In the genomic region with DNA sequence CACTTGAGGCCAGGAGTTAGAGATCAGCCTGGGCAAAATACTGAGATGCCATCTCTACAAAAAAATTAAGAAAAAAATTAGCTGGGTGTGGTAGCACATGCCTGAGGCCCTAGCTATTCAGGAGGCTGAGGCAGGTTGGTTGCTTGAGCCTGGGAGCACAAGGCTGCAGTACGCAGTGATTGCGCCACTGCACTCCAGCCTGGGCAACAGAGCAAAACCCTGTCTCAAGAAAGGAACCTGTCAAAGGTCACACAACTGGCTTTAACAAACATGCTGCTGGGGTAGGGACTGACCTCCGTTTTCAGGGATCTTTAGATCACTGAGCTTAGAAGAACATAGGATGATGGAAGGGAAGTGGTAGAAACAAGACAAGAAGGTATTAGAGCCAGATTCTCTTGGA, we compare ENCODE assay signal across 1 cellular context.
TF ChIP-seq lines count a peak whose summit lies in the region.

No MANE protein-coding gene starts in this region.

TF ChIP-seq in H1, 55 proteins besides CTCF, POLR2A, EP300 and RAD21 (continued from another document):
- TF ChIP-seq, protein P1, sequence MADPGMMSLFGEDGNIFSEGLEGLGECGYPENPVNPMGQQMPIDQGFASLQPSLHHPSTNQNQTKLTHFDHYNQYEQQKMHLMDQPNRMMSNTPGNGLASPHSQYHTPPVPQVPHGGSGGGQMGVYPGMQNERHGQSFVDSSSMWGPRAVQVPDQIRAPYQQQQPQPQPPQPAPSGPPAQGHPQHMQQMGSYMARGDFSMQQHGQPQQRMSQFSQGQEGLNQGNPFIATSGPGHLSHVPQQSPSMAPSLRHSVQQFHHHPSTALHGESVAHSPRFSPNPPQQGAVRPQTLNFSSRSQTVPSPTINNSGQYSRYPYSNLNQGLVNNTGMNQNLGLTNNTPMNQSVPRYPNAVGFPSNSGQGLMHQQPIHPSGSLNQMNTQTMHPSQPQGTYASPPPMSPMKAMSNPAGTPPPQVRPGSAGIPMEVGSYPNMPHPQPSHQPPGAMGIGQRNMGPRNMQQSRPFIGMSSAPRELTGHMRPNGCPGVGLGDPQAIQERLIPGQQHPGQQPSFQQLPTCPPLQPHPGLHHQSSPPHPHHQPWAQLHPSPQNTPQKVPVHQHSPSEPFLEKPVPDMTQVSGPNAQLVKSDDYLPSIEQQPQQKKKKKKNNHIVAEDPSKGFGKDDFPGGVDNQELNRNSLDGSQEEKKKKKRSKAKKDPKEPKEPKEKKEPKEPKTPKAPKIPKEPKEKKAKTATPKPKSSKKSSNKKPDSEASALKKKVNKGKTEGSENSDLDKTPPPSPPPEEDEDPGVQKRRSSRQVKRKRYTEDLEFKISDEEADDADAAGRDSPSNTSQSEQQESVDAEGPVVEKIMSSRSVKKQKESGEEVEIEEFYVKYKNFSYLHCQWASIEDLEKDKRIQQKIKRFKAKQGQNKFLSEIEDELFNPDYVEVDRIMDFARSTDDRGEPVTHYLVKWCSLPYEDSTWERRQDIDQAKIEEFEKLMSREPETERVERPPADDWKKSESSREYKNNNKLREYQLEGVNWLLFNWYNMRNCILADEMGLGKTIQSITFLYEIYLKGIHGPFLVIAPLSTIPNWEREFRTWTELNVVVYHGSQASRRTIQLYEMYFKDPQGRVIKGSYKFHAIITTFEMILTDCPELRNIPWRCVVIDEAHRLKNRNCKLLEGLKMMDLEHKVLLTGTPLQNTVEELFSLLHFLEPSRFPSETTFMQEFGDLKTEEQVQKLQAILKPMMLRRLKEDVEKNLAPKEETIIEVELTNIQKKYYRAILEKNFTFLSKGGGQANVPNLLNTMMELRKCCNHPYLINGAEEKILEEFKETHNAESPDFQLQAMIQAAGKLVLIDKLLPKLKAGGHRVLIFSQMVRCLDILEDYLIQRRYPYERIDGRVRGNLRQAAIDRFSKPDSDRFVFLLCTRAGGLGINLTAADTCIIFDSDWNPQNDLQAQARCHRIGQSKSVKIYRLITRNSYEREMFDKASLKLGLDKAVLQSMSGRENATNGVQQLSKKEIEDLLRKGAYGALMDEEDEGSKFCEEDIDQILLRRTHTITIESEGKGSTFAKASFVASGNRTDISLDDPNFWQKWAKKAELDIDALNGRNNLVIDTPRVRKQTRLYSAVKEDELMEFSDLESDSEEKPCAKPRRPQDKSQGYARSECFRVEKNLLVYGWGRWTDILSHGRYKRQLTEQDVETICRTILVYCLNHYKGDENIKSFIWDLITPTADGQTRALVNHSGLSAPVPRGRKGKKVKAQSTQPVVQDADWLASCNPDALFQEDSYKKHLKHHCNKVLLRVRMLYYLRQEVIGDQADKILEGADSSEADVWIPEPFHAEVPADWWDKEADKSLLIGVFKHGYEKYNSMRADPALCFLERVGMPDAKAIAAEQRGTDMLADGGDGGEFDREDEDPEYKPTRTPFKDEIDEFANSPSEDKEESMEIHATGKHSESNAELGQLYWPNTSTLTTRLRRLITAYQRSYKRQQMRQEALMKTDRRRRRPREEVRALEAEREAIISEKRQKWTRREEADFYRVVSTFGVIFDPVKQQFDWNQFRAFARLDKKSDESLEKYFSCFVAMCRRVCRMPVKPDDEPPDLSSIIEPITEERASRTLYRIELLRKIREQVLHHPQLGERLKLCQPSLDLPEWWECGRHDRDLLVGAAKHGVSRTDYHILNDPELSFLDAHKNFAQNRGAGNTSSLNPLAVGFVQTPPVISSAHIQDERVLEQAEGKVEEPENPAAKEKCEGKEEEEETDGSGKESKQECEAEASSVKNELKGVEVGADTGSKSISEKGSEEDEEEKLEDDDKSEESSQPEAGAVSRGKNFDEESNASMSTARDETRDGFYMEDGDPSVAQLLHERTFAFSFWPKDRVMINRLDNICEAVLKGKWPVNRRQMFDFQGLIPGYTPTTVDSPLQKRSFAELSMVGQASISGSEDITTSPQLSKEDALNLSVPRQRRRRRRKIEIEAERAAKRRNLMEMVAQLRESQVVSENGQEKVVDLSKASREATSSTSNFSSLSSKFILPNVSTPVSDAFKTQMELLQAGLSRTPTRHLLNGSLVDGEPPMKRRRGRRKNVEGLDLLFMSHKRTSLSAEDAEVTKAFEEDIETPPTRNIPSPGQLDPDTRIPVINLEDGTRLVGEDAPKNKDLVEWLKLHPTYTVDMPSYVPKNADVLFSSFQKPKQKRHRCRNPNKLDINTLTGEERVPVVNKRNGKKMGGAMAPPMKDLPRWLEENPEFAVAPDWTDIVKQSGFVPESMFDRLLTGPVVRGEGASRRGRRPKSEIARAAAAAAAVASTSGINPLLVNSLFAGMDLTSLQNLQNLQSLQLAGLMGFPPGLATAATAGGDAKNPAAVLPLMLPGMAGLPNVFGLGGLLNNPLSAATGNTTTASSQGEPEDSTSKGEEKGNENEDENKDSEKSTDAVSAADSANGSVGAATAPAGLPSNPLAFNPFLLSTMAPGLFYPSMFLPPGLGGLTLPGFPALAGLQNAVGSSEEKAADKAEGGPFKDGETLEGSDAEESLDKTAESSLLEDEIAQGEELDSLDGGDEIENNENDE (IDR thresholded peaks at IDR 0.05; ENCODE audit: insufficient replicate concordance, low read length): no peak
- TF ChIP-seq POU5F1 (IDR thresholded peaks at IDR 0.05; ENCODE audit: low read depth, low read length): no peak
- no peak for TF ChIP-seq SP2 (IDR thresholded peaks at IDR 0.05; ENCODE audit: low read length)
- TF ChIP-seq RNF2 (IDR thresholded peaks at IDR 0.05; ENCODE audit: borderline replicate concordance, low read depth, low read length, missing control alignments, poor library complexity, severe bottlenecking): no peak
- no peak for TF ChIP-seq SRF (IDR thresholded peaks at IDR 0.05; ENCODE audit: low read depth, low read length)
- TF ChIP-seq SIX5 (IDR thresholded peaks at IDR 0.05; ENCODE audit: low read depth, low read length): no peak
- no peak for TF ChIP-seq YY1 (IDR thresholded peaks at IDR 0.05; ENCODE audit: low read depth, low read length)
- no peak for TF ChIP-seq CREB1 (IDR thresholded peaks at IDR 0.05)
- no peak for TF ChIP-seq SIN3A (conservative IDR thresholded peaks at IDR 0.05 in 1 of 2, IDR thresholded peaks at IDR 0.05 in 1 of 2; ENCODE audit: low read depth in 1 of 2, low read length in 2 of 2)
- no peak for TF ChIP-seq RBBP5 (IDR thresholded peaks at IDR 0.05; ENCODE audit: borderline replicate concordance, low read depth, low read length)
- TF ChIP-seq NRF1 (IDR thresholded peaks at IDR 0.05; ENCODE audit: low read depth, low read length): no peak
- no peak for TF ChIP-seq TCF12 (IDR thresholded peaks at IDR 0.05; ENCODE audit: low read depth, low read length)
